In the genomic region with DNA sequence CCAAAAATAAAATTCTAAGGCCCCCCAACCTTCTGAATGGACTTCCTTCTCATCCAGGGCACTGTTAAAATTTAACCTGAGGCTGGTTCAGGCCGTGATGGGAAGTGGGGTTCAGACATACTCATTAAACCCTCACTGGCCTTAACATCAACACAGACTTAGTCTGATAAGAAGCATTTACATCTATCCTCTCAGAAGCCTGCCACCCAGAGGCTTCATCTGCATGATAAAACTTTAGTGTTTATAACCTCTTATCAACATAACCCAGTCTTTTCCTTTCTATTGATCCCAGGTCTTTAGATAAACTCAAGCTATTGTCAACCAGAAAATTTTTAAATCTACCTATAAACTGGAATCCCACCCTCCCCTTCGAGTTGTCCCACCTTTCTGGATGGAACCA, we compare ENCODE assay signal across 18 cellular contexts. TPM values are rescaled to one million over a fixed set of nuclear protein-coding genes. Genes with fewer than 3 reads are reported as not detected.
A peak's percentile ranks its signal among the peaks of the same experiment; 100 is the strongest.
DNase-seq lines count a peak whose midpoint lies in the region; ATAC-seq and TF ChIP-seq lines count a peak whose summit lies in the region.
"Had no signal": no experiment of that assay in that cellular context is flagged by ENCODE, and none has a peak within 500 bp of the region (broad histone marks: within the 10 kb centered on the region; RNA-seq: fewer than 3 reads in every experiment).

No MANE protein-coding gene starts in this region.

- no peak for ATAC-seq in central memory CD8-positive, alpha-beta T cell (replicated peaks; ENCODE audit: extremely low read depth, poor library complexity, severe bottlenecking)
- no peak for ATAC-seq in naive thymus-derived CD8-positive, alpha-beta T cell
- no peak for ATAC-seq in HG03135 (IDR thresholded peaks at IDR 0.05; ENCODE audit: unreplicated experiment)

- POLR2A ChIA-PET in naive thymus-derived CD8-positive, alpha-beta T cell (lab: Charles Lee), result interaction anchor here (0.7 kb wide), 1 partner anchor 793 kb away, joined by 5 read pairs; no protein-coding TSS in a partner anchor

- intact Hi-C loops in esophagus muscularis mucosa (cut with DNase I), result no loop called here

- WGBS in esophagus muscularis mucosa, result 72% methylated on average over 2 of the region's 2 CpGs

- H2AFZ ChIP-seq in OCI-LY1 (ENCODE audit: low read length), result no peak overlapping the region

- H3F3A ChIP-seq in OCI-LY1 (ENCODE audit: insufficient read depth, low read length), result peaks cover 7% of the 10 kb centered on the region; the same call in 1 of the 2 replicates

- peak overlapping the region; percentile 5 for H3K27ac Mint-ChIP-seq in central memory CD8-positive, alpha-beta T cell (ENCODE audit: low read depth)
- H3K27ac Mint-ChIP-seq in naive thymus-derived CD8-positive, alpha-beta T cell, result peak overlapping the region in 9 of 10 donors; percentile 0 to 68 (median 27)
- H3K27ac Mint-ChIP-seq: activated CD4-positive, alpha-beta memory T cell treated with anti-CD3 and anti-CD28 coated beads for 36 hours had no signal

- no peak for DNase-seq in central memory CD8-positive, alpha-beta T cell (ENCODE audit: low spot score in 2 of 2)
- no peak for DNase-seq in naive thymus-derived CD8-positive, alpha-beta T cell
- DNase-seq in esophagus muscularis mucosa (ENCODE audit: extremely low spot score), result no peak
- DNase-seq in NCI-H128 (lab: John Stamatoyannopoulos, UW; ENCODE audit: unreplicated experiment), result no peak
- no peak for DNase-seq in Ammon's horn (ENCODE audit: low spot score)
- DNase-seq: activated CD4-positive, alpha-beta memory T cell treated with anti-CD3 and anti-CD28 coated beads for 36 hours; activated T-cell treated with anti-CD3 and anti-CD28 coated beads, Interleukin-2, amount 50 U/mL, for 48 hours; adrenal gland; head of caudate nucleus; kidney; NCI-H2081 treated with DMSO at 0.1 percent for 48 hours; NCI-H774; T1000 had no signal

- H3K36me3 Mint-ChIP-seq in central memory CD8-positive, alpha-beta T cell (ENCODE audit: insufficient read depth), result peaks cover 14% of the 10 kb centered on the region
- H3K36me3 Mint-ChIP-seq in naive thymus-derived CD8-positive, alpha-beta T cell, result peaks cover 0 to 8% (median 3%) of the 10 kb centered on the region in 3 donors
- H3K36me3 Mint-ChIP-seq: activated CD4-positive, alpha-beta memory T cell treated with anti-CD3 and anti-CD28 coated beads for 36 hours had no signal

- no peaks in the 10 kb centered on the region for H3K27me3 Mint-ChIP-seq in central memory CD8-positive, alpha-beta T cell
- H3K27me3 Mint-ChIP-seq in naive thymus-derived CD8-positive, alpha-beta T cell, result no peaks in the 10 kb centered on the region
- H3K27me3 Mint-ChIP-seq: activated CD4-positive, alpha-beta memory T cell treated with anti-CD3 and anti-CD28 coated beads for 36 hours had no signal

- H3K9me3 Mint-ChIP-seq in central memory CD8-positive, alpha-beta T cell, result no peaks in the 10 kb centered on the region
- no peaks in the 10 kb centered on the region for H3K9me3 Mint-ChIP-seq in naive thymus-derived CD8-positive, alpha-beta T cell
- H3K9me3 Mint-ChIP-seq: activated CD4-positive, alpha-beta memory T cell treated with anti-CD3 and anti-CD28 coated beads for 36 hours had no signal

- H3K9me2 ChIP-seq in OCI-LY1 (ENCODE audit: low read depth, low read length), result no peaks in the 10 kb centered on the region

- no peak for TF ChIP-seq POLR2A in esophagus muscularis mucosa (IDR thresholded peaks at IDR 0.05; ENCODE audit: low read depth)

- H3K9ac ChIP-seq in OCI-LY1 (ENCODE audit: low read length), result no peak overlapping the region; the same call in 1 of the 2 replicates

- TF ChIP-seq CTCF in GM12872 (IDR thresholded peaks at IDR 0.05; ENCODE audit: insufficient read depth, low read depth, low read length) (peak; percentile 16; the same call in 1 of the 3 replicates), OCI-LY1 (IDR thresholded peaks at IDR 0.05; ENCODE audit: low read length) (peak; percentile 32; the same call in 1 of the 2 replicates), esophagus muscularis mucosa (IDR thresholded peaks at IDR 0.05) (no peak)

- no peak overlapping the region for H3K4me3 Mint-ChIP-seq in central memory CD8-positive, alpha-beta T cell
- peak overlapping the region in 3 of 10 donors; percentile 8 to 49 (median 28) for H3K4me3 Mint-ChIP-seq in naive thymus-derived CD8-positive, alpha-beta T cell
- H3K4me3 Mint-ChIP-seq: activated CD4-positive, alpha-beta memory T cell treated with anti-CD3 and anti-CD28 coated beads for 36 hours had no signal

- H3K27ac ChIP-seq in OCI-LY1 (ENCODE audit: low read depth, low read length, poor library complexity, severe bottlenecking) (peak overlapping the region; percentile 80), esophagus muscularis mucosa (replicated peaks in 1 of 4) (no peak overlapping the region)
- H3K27ac ChIP-seq: C4-2B had no signal

- H3K36me3 ChIP-seq in OCI-LY1 (ENCODE audit: insufficient read depth, low read length) (no peaks in the 10 kb centered on the region), esophagus muscularis mucosa (no peaks in the 10 kb centered on the region)
- H3K36me3 ChIP-seq: adrenal gland had no signal

- H3K4me2 ChIP-seq in OCI-LY1 (ENCODE audit: low read length), result no peak overlapping the region
- H3K4me2 ChIP-seq: smooth muscle cell had no signal

- H3K4me3 ChIP-seq in OCI-LY1 (ENCODE audit: low read depth, low read length, poor library complexity, severe bottlenecking) (no peak overlapping the region), esophagus muscularis mucosa (no peak overlapping the region)
- H3K4me3 ChIP-seq: adrenal gland, smooth muscle cell had no signal

- H4K20me1 ChIP-seq in OCI-LY1 (ENCODE audit: insufficient read depth, low read length), result 0 out of 2 replicates have a peak, but pooled peaks cover 2% of the 10 kb centered on the region

- no peaks in the 10 kb centered on the region for H3K27me3 ChIP-seq in OCI-LY1 (ENCODE audit: insufficient read depth, low read length)
- no peaks in the 10 kb centered on the region for H3K27me3 ChIP-seq in esophagus muscularis mucosa
- H3K27me3 ChIP-seq: adrenal gland had no signal

- no peak for TF ChIP-seq EP300 in esophagus muscularis mucosa (IDR thresholded peaks at IDR 0.05)

- H3K4me1 ChIP-seq in OCI-LY1 (ENCODE audit: insufficient read depth, low read length, severe bottlenecking) (peaks cover 82% of the 10 kb centered on the region), esophagus muscularis mucosa (peaks cover 7 to 36% (median 25%) of the 10 kb centered on the region in 4 donors)

- H3K9me3 ChIP-seq in OCI-LY1 (ENCODE audit: low read length) (no peaks in the 10 kb centered on the region), esophagus muscularis mucosa (no peaks in the 10 kb centered on the region)
- H3K9me3 ChIP-seq: adrenal gland had no signal

- peaks cover 73% of the 10 kb centered on the region for H3K4me1 Mint-ChIP-seq in central memory CD8-positive, alpha-beta T cell
- peaks cover 49 to 85% (median 81%) of the 10 kb centered on the region in 4 donors for H3K4me1 Mint-ChIP-seq in naive thymus-derived CD8-positive, alpha-beta T cell

- peaks cover 66% of the 10 kb centered on the region for H3K79me2 ChIP-seq in OCI-LY1 (ENCODE audit: insufficient read depth, low read length)

RNA-seq across cellular contexts. Expression of a gene that starts 22.4 kb away (rescaled TPM):
- 100 to 1,000 TPM; 141 to 156 TPM for total RNA-seq in naive thymus-derived CD8-positive, alpha-beta T cell
- polyA plus RNA-seq in naive thymus-derived CD8-positive, alpha-beta T cell, result 10 to 100 TPM; 45.9 to 57.8 (median 47.1) TPM
- total RNA-seq in esophagus muscularis mucosa, result 10 to 100 TPM; 47.0 to 60.2 (median 53.6) TPM

Comparison
In these comparisons a context has a peak if more than half of its experiments do, and no peak if none do; other contexts are left out.
1. CTCF ChIP-seq: peak in GM12872 (single experiment) and OCI-LY1 (single experiment); none in esophagus muscularis mucosa (0 of 3).